Comparison of ENCODE assay signal across 8 cellular contexts in the genomic region with DNA sequence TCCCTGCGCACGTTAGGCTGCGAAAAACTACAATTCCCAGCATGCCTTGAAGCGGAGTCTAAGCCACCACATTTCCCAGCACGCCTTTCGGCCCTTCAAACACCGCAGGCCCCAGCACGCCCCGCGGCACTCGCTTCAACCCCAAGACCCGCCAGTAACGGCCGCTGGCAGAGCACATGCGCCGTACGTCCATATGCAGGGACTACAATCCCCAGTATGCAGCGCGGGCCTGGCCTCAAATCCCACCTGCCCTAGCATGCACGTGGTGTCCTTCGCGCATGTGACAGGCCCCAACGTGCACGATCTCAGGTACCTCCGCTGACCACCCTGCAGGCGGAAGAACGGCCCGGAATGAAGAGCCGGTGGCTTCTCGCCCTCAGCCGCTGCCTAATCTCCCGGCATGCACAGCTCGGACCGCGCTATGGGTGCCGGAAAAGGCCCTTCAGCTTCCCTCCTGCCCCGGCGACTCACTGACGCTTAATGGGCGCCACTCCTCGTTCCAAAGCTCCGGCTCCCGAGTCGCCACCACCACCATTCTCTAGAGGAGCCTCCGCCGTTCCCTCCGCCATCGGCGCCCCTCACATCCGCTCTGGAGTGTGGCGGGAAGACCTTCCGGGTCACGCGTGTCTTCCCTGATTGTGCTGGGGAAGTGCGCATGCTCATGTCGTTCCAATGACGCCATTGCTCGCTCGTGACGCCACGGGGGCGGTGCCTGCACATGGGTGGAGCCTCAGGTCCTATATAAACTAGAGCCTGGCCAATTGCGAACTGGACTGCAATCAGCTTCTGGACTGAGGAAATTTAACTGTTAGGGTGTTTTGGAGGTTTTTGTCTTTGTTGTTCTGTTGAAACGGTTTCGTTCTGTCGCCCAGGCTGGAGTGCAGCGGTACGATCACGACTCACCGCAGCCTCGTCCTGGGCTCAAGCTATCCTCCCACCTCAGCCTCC. TPM values are rescaled to one million over a fixed set of nuclear protein-coding genes. Genes with fewer than 3 reads are reported as not detected.
A peak's percentile ranks its signal among the peaks of the same experiment; 100 is the strongest.
DNase-seq lines count a peak whose midpoint lies in the region; ATAC-seq and TF ChIP-seq lines count a peak whose summit lies in the region.

A gene with protein sequence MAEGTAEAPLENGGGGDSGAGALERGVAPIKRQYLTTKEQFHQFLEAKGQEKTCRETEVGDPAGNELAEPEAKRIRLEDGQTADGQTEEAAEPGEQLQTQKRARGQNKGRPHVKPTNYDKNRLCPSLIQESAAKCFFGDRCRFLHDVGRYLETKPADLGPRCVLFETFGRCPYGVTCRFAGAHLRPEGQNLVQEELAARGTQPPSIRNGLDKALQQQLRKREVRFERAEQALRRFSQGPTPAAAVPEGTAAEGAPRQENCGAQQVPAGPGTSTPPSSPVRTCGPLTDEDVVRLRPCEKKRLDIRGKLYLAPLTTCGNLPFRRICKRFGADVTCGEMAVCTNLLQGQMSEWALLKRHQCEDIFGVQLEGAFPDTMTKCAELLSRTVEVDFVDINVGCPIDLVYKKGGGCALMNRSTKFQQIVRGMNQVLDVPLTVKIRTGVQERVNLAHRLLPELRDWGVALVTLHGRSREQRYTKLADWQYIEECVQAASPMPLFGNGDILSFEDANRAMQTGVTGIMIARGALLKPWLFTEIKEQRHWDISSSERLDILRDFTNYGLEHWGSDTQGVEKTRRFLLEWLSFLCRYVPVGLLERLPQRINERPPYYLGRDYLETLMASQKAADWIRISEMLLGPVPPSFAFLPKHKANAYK (minus strand): TSS at position 591 of the 948 bp plus-strand sequence. CDS start 22 bp downstream, at position 569.

- intact Hi-C loops in Panc1 (cut with micrococcal nuclease; ENCODE audit: unreplicated experiment), result loop anchor here (10.0 kb wide), 1 partner anchor 96 kb away; the partner anchor contains the start of gene RPL36

- H3K36me3 Mint-ChIP-seq in activated T-cell treated with anti-CD3 and anti-CD28 coated beads, Interleukin-2, amount 50 U/mL, for 4 hours (ENCODE audit: insufficient read depth), result peaks cover 31% of the 10 kb centered on the region

- H3K9me3 ChIP-seq in Panc1 (ENCODE audit: control insufficient read depth, insufficient read depth, low read depth, low read length), result no peaks in the 10 kb centered on the region
- no peaks in the 10 kb centered on the region for H3K9me3 ChIP-seq in esophagus (ENCODE audit: control insufficient read depth in 2 of 2, insufficient read depth in 1 of 2, low read depth in 1 of 2, low read length in 1 of 2)
- H3K9me3 ChIP-seq in mucosa of stomach (ENCODE audit: control insufficient read depth, low read length), result no peaks in the 10 kb centered on the region

- H3K27me3 Mint-ChIP-seq in activated T-cell treated with anti-CD3 and anti-CD28 coated beads, Interleukin-2, amount 50 U/mL, for 4 hours (ENCODE audit: low read depth), result peaks cover 1% of the 10 kb centered on the region

- TF ChIP-seq CTCF in Panc1 (IDR thresholded peaks at IDR 0.05), result no peak

- H3K4me1 ChIP-seq in Panc1 (ENCODE audit: control insufficient read depth, insufficient read depth, low read length) (no peaks in the 10 kb centered on the region), esophagus (ENCODE audit: control insufficient read depth in 2 of 2, insufficient read depth in 2 of 2, low read length in 1 of 2) (peaks cover 0 to 9% of the 10 kb centered on the region in 2 donors), mucosa of stomach (ENCODE audit: control insufficient read depth, insufficient read depth, low read length) (peaks cover 10% of the 10 kb centered on the region)

- peak within 1 kb of the TSS; percentile 100 for H3K4me3 Mint-ChIP-seq in activated T-cell treated with anti-CD3 and anti-CD28 coated beads, Interleukin-2, amount 50 U/mL, for 4 hours

- CTCF ChIA-PET in Panc1 (lab: Charles Lee), result no interaction called here

- H3K27ac ChIP-seq in Panc1 (ENCODE audit: low read length) (peak within 1 kb of the TSS; percentile 90), esophagus (ENCODE audit: low read depth in 2 of 2, low read length in 1 of 2) (peak within 1 kb of the TSS; percentile 94 to 100)

- peak; percentile 85 for ATAC-seq in GM21723 (IDR thresholded peaks at IDR 0.05; ENCODE audit: unreplicated experiment)
- peak; percentile 96 for ATAC-seq in Panc1
- peak; percentile 96 for ATAC-seq in activated T-cell treated with anti-CD3 and anti-CD28 coated beads, Interleukin-2, amount 50 U/mL, for 4 hours

- 0 out of 2 replicates have a peak, but pooled peaks cover 6% of the 10 kb centered on the region for H3K36me3 ChIP-seq in Panc1 (ENCODE audit: control insufficient read depth, insufficient read depth, low read length)
- peaks cover 8 to 30% of the 10 kb centered on the region in 2 donors for H3K36me3 ChIP-seq in esophagus (ENCODE audit: control insufficient read depth in 2 of 2, insufficient read depth in 2 of 2, low read length in 1 of 2)
- peaks cover 12% of the 10 kb centered on the region for H3K36me3 ChIP-seq in mucosa of stomach (ENCODE audit: control insufficient read depth, insufficient read depth, low read length)

- POLR2A ChIA-PET in Panc1 (lab: Charles Lee), result no interaction called here

- H3K9me3 Mint-ChIP-seq in activated T-cell treated with anti-CD3 and anti-CD28 coated beads, Interleukin-2, amount 50 U/mL, for 4 hours, result no peaks in the 10 kb centered on the region

- WGBS in esophagus, 2 donors, result 11% methylated on average over 70 to 71 of the region's 71 CpGs

- H3K4me3 ChIP-seq in Panc1 (ENCODE audit: low read depth in 2 of 2, low read length in 2 of 2) (peak within 1 kb of the TSS; percentile 68 to 76), esophagus (ENCODE audit: low read depth in 1 of 2, low read length in 2 of 2) (peak within 1 kb of the TSS; percentile 78 to 80), mucosa of stomach (ENCODE audit: low read length) (peak within 1 kb of the TSS; percentile 59)

- H3K27me3 ChIP-seq in Panc1 (ENCODE audit: control insufficient read depth, insufficient read depth, low read length) (no peaks in the 10 kb centered on the region), esophagus (ENCODE audit: control insufficient read depth in 1 of 2, insufficient read depth in 2 of 2, low read length in 2 of 2) (no peaks in the 10 kb centered on the region), mucosa of stomach (ENCODE audit: control insufficient read depth, insufficient read depth, low read length) (no peaks in the 10 kb centered on the region)

- TSS peak; percentile 95 for BruUV-seq in Panc1 (replicated peaks; lab: Mats Ljungman, UMichigan)

- peak within 1 kb of the TSS; percentile 66 for H3K9ac ChIP-seq in mucosa of stomach (ENCODE audit: low read length)

- H3K4me1 Mint-ChIP-seq in activated T-cell treated with anti-CD3 and anti-CD28 coated beads, Interleukin-2, amount 50 U/mL, for 4 hours (ENCODE audit: low read depth), result peaks cover 10% of the 10 kb centered on the region

- DNase-seq in DMS53 (lab: John Stamatoyannopoulos, UW) (peak; percentile 97), KG1 (lab: John Stamatoyannopoulos, UW) (peak; percentile 88), Panc1 (ENCODE audit: low read depth, low spot score) (peak; percentile 87)
- DNase-seq in activated T-cell treated with anti-CD3 and anti-CD28 coated beads, Interleukin-2, amount 50 U/mL, for 4 hours, result peak; percentile 94
- DNase-seq in stimulated activated CD8-positive, alpha-beta memory T cell treated with anti-CD3 and anti-CD28 coated beads, Interleukin-7, amount 100 ng/mL, for 1 hour (ENCODE audit: low read depth in 2 of 2), result peak; percentile 86 to 92

- in situ Hi-C loops in Panc1 (cut with HindIII; ENCODE audit: low pct_unique_long_range_greater_than_20kb, low sequenced_read_pairs), result no loop called here

RNA-seq across cellular contexts. Expression of the gene that starts here (rescaled TPM):
- 39.6 TPM for total RNA-seq in Panc1 (2021; ENCODE audit: unreplicated experiment)
- 45.7 TPM for polyA plus RNA-seq in Panc1 (2012; ENCODE audit: insufficient read length)
- 100 to 1,000 TPM; 166 to 215 (median 198) TPM for total RNA-seq in activated T-cell treated with anti-CD3 and anti-CD28 coated beads, Interleukin-2, amount 50 U/mL, for 4 hours
- polyA plus RNA-seq in esophagus, result 10 to 100 TPM; 32.3 to 53.9 TPM

Comparison
In these comparisons a context has a peak if more than half of its experiments do, and no peak if none do; other contexts are left out.
1. Peak in every context shown above with its lines: DNase-seq, ATAC-seq, H3K4me3 ChIP-seq and H3K27ac ChIP-seq.